1 cellular context compared by ENCODE assay signal in the genomic region with DNA sequence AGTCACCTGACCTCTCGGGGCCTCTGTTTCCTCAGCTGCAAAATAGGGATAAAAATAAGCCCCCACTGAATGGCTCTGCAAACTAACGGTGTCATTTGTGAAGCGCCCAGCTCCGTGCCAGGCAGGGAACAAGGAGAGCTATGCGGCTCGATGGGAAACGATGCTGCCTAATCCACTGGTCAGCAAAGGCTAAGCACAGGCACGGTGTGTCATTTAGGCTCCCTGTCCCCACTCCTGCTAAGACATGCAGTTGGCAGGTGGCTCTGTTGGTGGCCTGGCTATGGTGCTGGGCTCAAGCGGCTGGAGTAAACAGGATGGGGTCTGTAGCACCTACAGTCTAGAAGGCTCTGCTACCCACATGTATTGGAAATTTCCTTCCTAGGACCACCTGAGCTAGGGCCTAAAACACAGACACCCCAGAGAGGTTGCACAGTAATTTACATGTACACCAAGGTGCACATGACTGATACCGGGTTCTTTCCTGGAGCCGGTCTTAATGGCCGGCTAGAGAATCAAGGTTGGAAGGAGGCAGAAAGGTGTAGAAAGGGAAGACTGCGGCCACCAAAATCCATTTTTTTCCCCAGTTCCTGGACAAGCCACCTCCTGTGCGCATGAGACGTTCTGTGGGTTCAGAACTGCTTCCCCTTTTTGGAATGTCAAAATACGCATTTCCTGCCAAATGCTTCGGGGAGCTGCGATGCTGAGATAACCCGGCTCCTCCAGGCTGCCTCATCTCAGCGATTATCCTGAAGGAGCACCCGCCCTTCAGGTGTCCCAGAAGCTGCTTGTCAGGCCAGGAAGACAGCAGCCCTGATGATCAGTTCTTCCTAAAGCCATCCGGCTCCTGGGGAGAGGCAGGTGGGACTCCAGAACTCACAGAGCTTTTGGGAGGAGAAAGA.
TF ChIP-seq lines count a peak whose summit lies in the region.

No MANE protein-coding gene starts in this region.

TF ChIP-seq in K562, 482 proteins besides CTCF, POLR2A, EP300 and RAD21 (continued from another document and continues in another):
- TF ChIP-seq, protein P1, sequence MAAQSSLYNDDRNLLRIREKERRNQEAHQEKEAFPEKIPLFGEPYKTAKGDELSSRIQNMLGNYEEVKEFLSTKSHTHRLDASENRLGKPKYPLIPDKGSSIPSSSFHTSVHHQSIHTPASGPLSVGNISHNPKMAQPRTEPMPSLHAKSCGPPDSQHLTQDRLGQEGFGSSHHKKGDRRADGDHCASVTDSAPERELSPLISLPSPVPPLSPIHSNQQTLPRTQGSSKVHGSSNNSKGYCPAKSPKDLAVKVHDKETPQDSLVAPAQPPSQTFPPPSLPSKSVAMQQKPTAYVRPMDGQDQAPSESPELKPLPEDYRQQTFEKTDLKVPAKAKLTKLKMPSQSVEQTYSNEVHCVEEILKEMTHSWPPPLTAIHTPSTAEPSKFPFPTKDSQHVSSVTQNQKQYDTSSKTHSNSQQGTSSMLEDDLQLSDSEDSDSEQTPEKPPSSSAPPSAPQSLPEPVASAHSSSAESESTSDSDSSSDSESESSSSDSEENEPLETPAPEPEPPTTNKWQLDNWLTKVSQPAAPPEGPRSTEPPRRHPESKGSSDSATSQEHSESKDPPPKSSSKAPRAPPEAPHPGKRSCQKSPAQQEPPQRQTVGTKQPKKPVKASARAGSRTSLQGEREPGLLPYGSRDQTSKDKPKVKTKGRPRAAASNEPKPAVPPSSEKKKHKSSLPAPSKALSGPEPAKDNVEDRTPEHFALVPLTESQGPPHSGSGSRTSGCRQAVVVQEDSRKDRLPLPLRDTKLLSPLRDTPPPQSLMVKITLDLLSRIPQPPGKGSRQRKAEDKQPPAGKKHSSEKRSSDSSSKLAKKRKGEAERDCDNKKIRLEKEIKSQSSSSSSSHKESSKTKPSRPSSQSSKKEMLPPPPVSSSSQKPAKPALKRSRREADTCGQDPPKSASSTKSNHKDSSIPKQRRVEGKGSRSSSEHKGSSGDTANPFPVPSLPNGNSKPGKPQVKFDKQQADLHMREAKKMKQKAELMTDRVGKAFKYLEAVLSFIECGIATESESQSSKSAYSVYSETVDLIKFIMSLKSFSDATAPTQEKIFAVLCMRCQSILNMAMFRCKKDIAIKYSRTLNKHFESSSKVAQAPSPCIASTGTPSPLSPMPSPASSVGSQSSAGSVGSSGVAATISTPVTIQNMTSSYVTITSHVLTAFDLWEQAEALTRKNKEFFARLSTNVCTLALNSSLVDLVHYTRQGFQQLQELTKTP (IDR thresholded peaks at IDR 0.05; ENCODE audit: low read depth in 1 of 2, partially characterized antibody in 2 of 2) = no peak
- TF ChIP-seq, protein P2, sequence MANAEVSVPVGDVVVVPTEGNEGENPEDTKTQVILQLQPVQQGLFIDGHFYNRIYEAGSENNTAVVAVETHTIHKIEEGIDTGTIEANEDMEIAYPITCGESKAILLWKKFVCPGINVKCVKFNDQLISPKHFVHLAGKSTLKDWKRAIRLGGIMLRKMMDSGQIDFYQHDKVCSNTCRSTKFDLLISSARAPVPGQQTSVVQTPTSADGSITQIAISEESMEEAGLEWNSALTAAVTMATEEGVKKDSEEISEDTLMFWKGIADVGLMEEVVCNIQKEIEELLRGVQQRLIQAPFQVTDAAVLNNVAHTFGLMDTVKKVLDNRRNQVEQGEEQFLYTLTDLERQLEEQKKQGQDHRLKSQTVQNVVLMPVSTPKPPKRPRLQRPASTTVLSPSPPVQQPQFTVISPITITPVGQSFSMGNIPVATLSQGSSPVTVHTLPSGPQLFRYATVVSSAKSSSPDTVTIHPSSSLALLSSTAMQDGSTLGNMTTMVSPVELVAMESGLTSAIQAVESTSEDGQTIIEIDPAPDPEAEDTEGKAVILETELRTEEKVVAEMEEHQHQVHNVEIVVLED (CRISPR knock-in tag; IDR thresholded peaks at IDR 0.05) = no peak
- no peak for TF ChIP-seq ZNF76 (CRISPR knock-in tag; IDR thresholded peaks at IDR 0.05; ENCODE audit: borderline replicate concordance)
- TF ChIP-seq SPI1 (IDR thresholded peaks at IDR 0.05; ENCODE audit: borderline replicate concordance, low read depth, low read length) = peak; percentile 40; the same call in 1 of the 2 replicates
- no peak for TF ChIP-seq XRCC4 (IDR thresholded peaks at IDR 0.05; ENCODE audit: extremely low read depth, insufficient read depth, insufficient read length)
- TF ChIP-seq, protein P3, sequence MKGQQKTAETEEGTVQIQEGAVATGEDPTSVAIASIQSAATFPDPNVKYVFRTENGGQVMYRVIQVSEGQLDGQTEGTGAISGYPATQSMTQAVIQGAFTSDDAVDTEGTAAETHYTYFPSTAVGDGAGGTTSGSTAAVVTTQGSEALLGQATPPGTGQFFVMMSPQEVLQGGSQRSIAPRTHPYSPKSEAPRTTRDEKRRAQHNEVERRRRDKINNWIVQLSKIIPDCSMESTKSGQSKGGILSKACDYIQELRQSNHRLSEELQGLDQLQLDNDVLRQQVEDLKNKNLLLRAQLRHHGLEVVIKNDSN (CRISPR knock-in tag; IDR thresholded peaks at IDR 0.05) = no peak
- no peak for TF ChIP-seq ETV5 (CRISPR knock-in tag; IDR thresholded peaks at IDR 0.05; ENCODE audit: low read depth)
- TF ChIP-seq, protein P4, sequence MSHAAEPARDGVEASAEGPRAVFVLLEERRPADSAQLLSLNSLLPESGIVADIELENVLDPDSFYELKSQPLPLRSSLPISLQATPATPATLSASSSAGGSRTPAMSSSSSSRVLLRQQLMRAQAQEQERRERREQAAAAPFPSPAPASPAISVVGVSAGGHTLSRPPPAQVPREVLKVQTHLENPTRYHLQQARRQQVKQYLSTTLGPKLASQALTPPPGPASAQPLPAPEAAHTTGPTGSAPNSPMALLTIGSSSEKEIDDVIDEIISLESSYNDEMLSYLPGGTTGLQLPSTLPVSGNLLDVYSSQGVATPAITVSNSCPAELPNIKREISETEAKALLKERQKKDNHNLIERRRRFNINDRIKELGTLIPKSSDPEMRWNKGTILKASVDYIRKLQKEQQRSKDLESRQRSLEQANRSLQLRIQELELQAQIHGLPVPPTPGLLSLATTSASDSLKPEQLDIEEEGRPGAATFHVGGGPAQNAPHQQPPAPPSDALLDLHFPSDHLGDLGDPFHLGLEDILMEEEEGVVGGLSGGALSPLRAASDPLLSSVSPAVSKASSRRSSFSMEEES (CRISPR knock-in tag; IDR thresholded peaks at IDR 0.05) = no peak; the same call in 1 of the 2 replicates
- no peak for TF ChIP-seq SRSF7 (optimal IDR thresholded peaks at IDR 0.05; ENCODE audit: low read depth, low read length)
- TF ChIP-seq, protein P5, sequence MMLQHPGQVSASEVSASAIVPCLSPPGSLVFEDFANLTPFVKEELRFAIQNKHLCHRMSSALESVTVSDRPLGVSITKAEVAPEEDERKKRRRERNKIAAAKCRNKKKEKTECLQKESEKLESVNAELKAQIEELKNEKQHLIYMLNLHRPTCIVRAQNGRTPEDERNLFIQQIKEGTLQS (IDR thresholded peaks at IDR 0.05) = no peak
- TF ChIP-seq, protein P5 (CRISPR knock-in tag; conservative IDR thresholded peaks at IDR 0.05) = no peak
- TF ChIP-seq, protein P6, sequence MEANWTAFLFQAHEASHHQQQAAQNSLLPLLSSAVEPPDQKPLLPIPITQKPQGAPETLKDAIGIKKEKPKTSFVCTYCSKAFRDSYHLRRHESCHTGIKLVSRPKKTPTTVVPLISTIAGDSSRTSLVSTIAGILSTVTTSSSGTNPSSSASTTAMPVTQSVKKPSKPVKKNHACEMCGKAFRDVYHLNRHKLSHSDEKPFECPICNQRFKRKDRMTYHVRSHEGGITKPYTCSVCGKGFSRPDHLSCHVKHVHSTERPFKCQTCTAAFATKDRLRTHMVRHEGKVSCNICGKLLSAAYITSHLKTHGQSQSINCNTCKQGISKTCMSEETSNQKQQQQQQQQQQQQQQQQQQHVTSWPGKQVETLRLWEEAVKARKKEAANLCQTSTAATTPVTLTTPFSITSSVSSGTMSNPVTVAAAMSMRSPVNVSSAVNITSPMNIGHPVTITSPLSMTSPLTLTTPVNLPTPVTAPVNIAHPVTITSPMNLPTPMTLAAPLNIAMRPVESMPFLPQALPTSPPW (CRISPR knock-in tag; IDR thresholded peaks at IDR 0.05) = no peak; the same call in 1 of the 2 replicates
- TF ChIP-seq ZNF408 (CRISPR knock-in tag; IDR thresholded peaks at IDR 0.05; ENCODE audit: low read depth) = no peak
- TF ChIP-seq ZNF766 (CRISPR knock-in tag; conservative IDR thresholded peaks at IDR 0.05) = no peak
- TF ChIP-seq, protein P7, sequence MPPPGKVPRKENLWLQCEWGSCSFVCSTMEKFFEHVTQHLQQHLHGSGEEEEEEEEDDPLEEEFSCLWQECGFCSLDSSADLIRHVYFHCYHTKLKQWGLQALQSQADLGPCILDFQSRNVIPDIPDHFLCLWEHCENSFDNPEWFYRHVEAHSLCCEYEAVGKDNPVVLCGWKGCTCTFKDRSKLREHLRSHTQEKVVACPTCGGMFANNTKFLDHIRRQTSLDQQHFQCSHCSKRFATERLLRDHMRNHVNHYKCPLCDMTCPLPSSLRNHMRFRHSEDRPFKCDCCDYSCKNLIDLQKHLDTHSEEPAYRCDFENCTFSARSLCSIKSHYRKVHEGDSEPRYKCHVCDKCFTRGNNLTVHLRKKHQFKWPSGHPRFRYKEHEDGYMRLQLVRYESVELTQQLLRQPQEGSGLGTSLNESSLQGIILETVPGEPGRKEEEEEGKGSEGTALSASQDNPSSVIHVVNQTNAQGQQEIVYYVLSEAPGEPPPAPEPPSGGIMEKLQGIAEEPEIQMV (tag; conservative IDR thresholded peaks at IDR 0.05; ENCODE audit: low read depth) = no peak
- TF ChIP-seq, protein P8, sequence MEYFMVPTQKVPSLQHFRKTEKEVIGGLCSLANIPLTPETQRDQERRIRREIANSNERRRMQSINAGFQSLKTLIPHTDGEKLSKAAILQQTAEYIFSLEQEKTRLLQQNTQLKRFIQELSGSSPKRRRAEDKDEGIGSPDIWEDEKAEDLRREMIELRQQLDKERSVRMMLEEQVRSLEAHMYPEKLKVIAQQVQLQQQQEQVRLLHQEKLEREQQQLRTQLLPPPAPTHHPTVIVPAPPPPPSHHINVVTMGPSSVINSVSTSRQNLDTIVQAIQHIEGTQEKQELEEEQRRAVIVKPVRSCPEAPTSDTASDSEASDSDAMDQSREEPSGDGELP (CRISPR knock-in tag; IDR thresholded peaks at IDR 0.05; ENCODE audit: borderline replicate concordance) = no peak
- TF ChIP-seq JUN (IDR thresholded peaks at IDR 0.05; ENCODE audit: borderline replicate concordance, low read depth, low read length) = no peak
- no peak for TF ChIP-seq JUN (CRISPR knock-in tag; IDR thresholded peaks at IDR 0.05; ENCODE audit: borderline replicate concordance)
- peak in 1 of 2 experiments; percentile 67; a peak in 2 of 4 replicates for TF ChIP-seq RCOR1 (IDR thresholded peaks at IDR 0.05; ENCODE audit: borderline replicate concordance in 1 of 2, low read depth in 2 of 2, low read length in 2 of 2)
- peak; percentile 42 for TF ChIP-seq NCOR1 (IDR thresholded peaks at IDR 0.05)
- TF ChIP-seq, protein P9, sequence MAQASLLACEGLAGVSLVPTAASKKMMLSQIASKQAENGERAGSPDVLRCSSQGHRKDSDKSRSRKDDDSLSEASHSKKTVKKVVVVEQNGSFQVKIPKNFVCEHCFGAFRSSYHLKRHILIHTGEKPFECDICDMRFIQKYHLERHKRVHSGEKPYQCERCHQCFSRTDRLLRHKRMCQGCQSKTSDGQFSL (CRISPR knock-in tag; IDR thresholded peaks at IDR 0.05) = no peak
- TF ChIP-seq, protein P9 (tag; IDR thresholded peaks at IDR 0.05) = no peak
- TF ChIP-seq NRF1 (conservative IDR thresholded peaks at IDR 0.05 in 1 of 2, IDR thresholded peaks at IDR 0.05 in 1 of 2) = peak; percentile 66 to 68
- no peak for TF ChIP-seq NONO (IDR thresholded peaks at IDR 0.05; ENCODE audit: low read depth in 2 of 2, low read length in 1 of 2)
- no peak for TF ChIP-seq MAFF (IDR thresholded peaks at IDR 0.05; ENCODE audit: low read length)
- TF ChIP-seq ZSCAN29 (IDR thresholded peaks at IDR 0.05) = no peak
- TF ChIP-seq TAF1 (IDR thresholded peaks at IDR 0.05; ENCODE audit: control insufficient read depth, extremely low read depth, insufficient read depth, low read length, severe bottlenecking) = no peak
- no peak for TF ChIP-seq MCM3 (IDR thresholded peaks at IDR 0.05)
- TF ChIP-seq MEIS2 (IDR thresholded peaks at IDR 0.05; ENCODE audit: partially characterized antibody) = peak; percentile 22
- TF ChIP-seq SIN3B (IDR thresholded peaks at IDR 0.05; ENCODE audit: low read depth) = no peak
